Comparison of ENCODE assay signal across 26 cellular contexts in the genomic region with DNA sequence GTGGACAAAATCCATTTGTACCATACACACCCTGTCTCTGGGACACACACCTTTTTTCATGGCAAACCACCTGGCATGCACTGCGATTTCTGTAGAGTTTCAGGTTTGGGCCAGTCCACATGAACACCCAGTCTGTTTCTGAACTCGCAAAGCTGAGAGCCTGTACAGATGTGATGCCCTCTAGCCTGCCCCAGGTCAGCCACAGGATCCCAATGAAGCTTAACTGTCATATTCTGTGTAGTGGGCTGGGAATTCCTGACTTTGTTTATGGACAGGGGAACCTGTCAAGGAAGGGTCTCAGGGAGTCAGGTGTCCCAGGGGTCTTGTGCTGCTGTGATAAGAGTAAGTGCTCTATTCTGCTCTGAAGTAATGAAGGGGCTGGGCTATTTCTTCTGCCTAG. TPM values are rescaled to one million over a fixed set of nuclear protein-coding genes. Genes with fewer than 3 reads are reported as not detected.
"Had no signal": no experiment of that assay in that cellular context is flagged by ENCODE, and none has a peak within 500 bp of the region (broad histone marks: within the 10 kb centered on the region; RNA-seq: fewer than 3 reads in every experiment).

No MANE protein-coding gene starts in this region.

- H3K27ac ChIP-seq: coronary artery, esophagus muscularis mucosa, foreskin keratinocyte, gastroesophageal sphincter, heart left ventricle, hepatocyte, lower lobe of right lung had no signal

- H3K4me1 Mint-ChIP-seq: immature natural killer cell had no signal

- DNase-seq: dermis blood vessel endothelial cell; dorsolateral prefrontal cortex; effector CD4-positive, alpha-beta T cell; effector memory CD4-positive, alpha-beta T cell; foreskin keratinocyte; heart left ventricle; hypothalamus; immature natural killer cell; islet precursor cell; kidney; kidney glomerular epithelial cell; left colon; left ventricle myocardium superior; lower lobe of right lung; mesenchymal stem cell; mucosa of descending colon; naive B cell had no signal

- H3K36me3 Mint-ChIP-seq: immature natural killer cell, mesothelial cell of epicardium, naive B cell had no signal

- H3K4me3 ChIP-seq: coronary artery, dorsolateral prefrontal cortex, esophagus muscularis mucosa, gastroesophageal sphincter, heart left ventricle, hepatocyte, lower lobe of right lung, mucosa of descending colon had no signal

- H3K27me3 ChIP-seq: dorsolateral prefrontal cortex, esophagus muscularis mucosa, foreskin keratinocyte, gastroesophageal sphincter, heart left ventricle, hepatocyte had no signal

- H3K4me2 ChIP-seq: hepatocyte had no signal

- H3K9me3 Mint-ChIP-seq: immature natural killer cell, mesothelial cell of epicardium, naive B cell had no signal

- H3K27me3 Mint-ChIP-seq: naive B cell had no signal

- H3K79me2 ChIP-seq: hepatocyte had no signal

- H3K4me3 Mint-ChIP-seq: immature natural killer cell, mesothelial cell of epicardium, naive B cell had no signal

- FAIRE-seq: colon, endothelial cell of umbilical vein, frontal cortex, kidney had no signal

- H3K4me1 ChIP-seq: esophagus muscularis mucosa, foreskin keratinocyte, gastroesophageal sphincter had no signal

- H3K27ac Mint-ChIP-seq: immature natural killer cell, mesothelial cell of epicardium had no signal

- H3K36me3 ChIP-seq: esophagus muscularis mucosa, gastroesophageal sphincter, heart left ventricle had no signal

- H3K9me3 ChIP-seq: esophagus muscularis mucosa, gastroesophageal sphincter, heart left ventricle, lower lobe of right lung, mucosa of descending colon had no signal

- ATAC-seq: foreskin keratinocyte, gastroesophageal sphincter, heart left ventricle, left colon, left lobe of liver, left ventricle myocardium superior, lower lobe of right lung, mucosa of descending colon had no signal

- H2AFZ ChIP-seq: hepatocyte had no signal

RNA-seq across cellular contexts. Expression of a gene that starts 39.8 kb away (rescaled TPM):
- total RNA-seq: endothelial cell of umbilical vein had no signal
- polyA plus RNA-seq: endothelial cell of umbilical vein had no signal
